13 cellular contexts compared by ENCODE assay signal in the genomic region with DNA sequence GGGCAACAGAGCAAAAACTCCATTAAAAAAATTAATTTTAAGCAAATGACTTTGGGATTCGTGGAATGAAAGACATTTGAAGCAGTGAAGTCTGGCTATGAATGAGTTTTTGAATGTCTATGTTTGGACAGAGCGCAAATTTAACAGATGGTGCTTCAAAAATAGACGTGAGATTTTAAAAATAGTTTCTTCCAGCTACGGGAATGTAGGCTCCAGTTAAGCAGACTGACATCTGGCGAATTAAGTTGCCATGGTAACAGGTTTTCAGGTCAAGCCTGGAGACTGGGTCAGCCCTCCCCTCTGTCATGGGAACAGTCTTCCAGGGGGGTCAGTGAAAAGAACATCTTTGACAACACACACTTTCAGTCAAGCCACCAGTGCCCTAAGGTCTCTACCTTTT.
DNase-seq lines count a peak whose midpoint lies in the region; ATAC-seq and TF ChIP-seq lines count a peak whose summit lies in the region.
"Had no signal": no experiment of that assay in that cellular context is flagged by ENCODE, and none has a peak within 500 bp of the region (broad histone marks: within the 10 kb centered on the region; RNA-seq: fewer than 3 reads in every experiment).

No MANE protein-coding gene starts in this region.

- H3K27ac ChIP-seq in WERI-Rb-1 (peak overlapping the region; percentile 44; the same call in 1 of the 2 replicates), psoas muscle (no peak overlapping the region), GM23248 (no peak overlapping the region)
- H3K27ac ChIP-seq: HL-60 had no signal

- no peak overlapping the region for H3K9ac ChIP-seq in GM23248

- intact Hi-C loops in left ventricle myocardium superior (cut with micrococcal nuclease), result no loop called here
- intact Hi-C loops in psoas muscle (cut with DNase I), result loop anchor here in 1 of 2 donors (5.0 kb wide), 1 partner anchor 43 kb away; no protein-coding TSS in a partner anchor

- no peaks in the 10 kb centered on the region for H4K20me1 ChIP-seq in GM23248 (ENCODE audit: insufficient read depth)

- H3K36me3 ChIP-seq in WERI-Rb-1, result no peaks in the 10 kb centered on the region
- H3K36me3 ChIP-seq in psoas muscle (ENCODE audit: insufficient read depth in 1 of 2, low read depth in 1 of 2), result no peaks in the 10 kb centered on the region
- H3K36me3 ChIP-seq in GM23248 (ENCODE audit: low read depth), result peaks cover 66% of the 10 kb centered on the region

- H3K4me1 ChIP-seq in psoas muscle, result peaks cover 9% of the 10 kb centered on the region
- no peaks in the 10 kb centered on the region for H3K4me1 ChIP-seq in GM23248 (ENCODE audit: insufficient read depth)

- H3K79me2 ChIP-seq in GM23248 (ENCODE audit: insufficient read depth), result peaks cover 99% of the 10 kb centered on the region

- H3K4me2 ChIP-seq in GM23248 (ENCODE audit: unreplicated experiment), result no peak overlapping the region

- H3K9me3 ChIP-seq in WERI-Rb-1 (ENCODE audit: severe bottlenecking) (no peaks in the 10 kb centered on the region), psoas muscle (no peaks in the 10 kb centered on the region), GM23248 (ENCODE audit: low read depth) (no peaks in the 10 kb centered on the region)

- 0 out of 2 replicates have a peak, but pooled peaks cover 5% of the 10 kb centered on the region for H3F3A ChIP-seq in GM23248 (ENCODE audit: insufficient read depth)

- H3K9me2 ChIP-seq in GM23248 (ENCODE audit: insufficient read depth), result no peaks in the 10 kb centered on the region

- H2AFZ ChIP-seq in GM23248, result no peak overlapping the region

- WGBS in psoas muscle, 3 donors, result 11 to 16% (median 11%) methylated on average over 5 of the region's 5 CpGs
- 33 to 36% methylated on average over 5 of the region's 5 CpGs for WGBS in GM23248 (ENCODE audit: low coverage in 1 of 2, low lambda C conversion rate in 2 of 2, missing lambda C conversion rate in 2 of 2), 2 experiments

- ATAC-seq in left ventricle myocardium superior (peak; percentile 53), psoas muscle (peak in 3 of 4 donors; percentile 56 to 69 (median 58)), esophagus mucosa (no peak)

- in situ Hi-C loops in G401 (cut with HindIII; ENCODE audit: low sequenced_read_pairs) (no loop called here), GM23248 (cut with MboI) (no loop called here)

- H3K4me3 ChIP-seq in WERI-Rb-1 (ENCODE audit: low read depth, low read length) (no peak overlapping the region), psoas muscle (no peak overlapping the region), GM23248 (no peak overlapping the region)

- TF ChIP-seq CTCF in WERI-Rb-1 (IDR thresholded peaks at IDR 0.05; ENCODE audit: low read depth, low read length), result no peak
- TF ChIP-seq CTCF in psoas muscle (IDR thresholded peaks at IDR 0.05), result no peak

- no peaks in the 10 kb centered on the region for H3K27me3 ChIP-seq in WERI-Rb-1 (ENCODE audit: insufficient read depth, low read depth, severe bottlenecking)
- no peaks in the 10 kb centered on the region for H3K27me3 ChIP-seq in psoas muscle (ENCODE audit: insufficient read depth in 3 of 3, low read length in 2 of 3)
- no peaks in the 10 kb centered on the region for H3K27me3 ChIP-seq in GM23248 (replicated peaks; ENCODE audit: insufficient read depth)

- DNase-seq in G401 (ENCODE audit: low spot score) (peak; percentile 78), WERI-Rb-1 (peak; percentile 69), left ventricle myocardium superior (no peak), psoas muscle (no peak), DMS114 treated with DMSO at 0.1 percent for 48 hours (lab: John Stamatoyannopoulos, UW; ENCODE audit: unreplicated experiment) (no peak), GM23248 (no peak), A172 (ENCODE audit: low spot score) (no peak)
- DNase-seq: activated T-cell treated with anti-CD3 and anti-CD28 coated beads, Interleukin-2, amount 50 U/mL, for 1 hour; CD4-positive, alpha-beta memory T cell; NCI-H1092 treated with DMSO at 0.1 percent for 48 hours; T1000 had no signal

Comparison
In these comparisons a context has a peak if more than half of its experiments do, and no peak if none do; other contexts are left out.
1. DNase-seq: peak in G401 (single experiment) and WERI-Rb-1 (single experiment); none in left ventricle myocardium superior (single experiment), psoas muscle (0 of 2), DMS114 treated with DMSO at 0.1 percent for 48 hours (single experiment), GM23248 (single experiment) and A172 (single experiment).